In the genomic region with DNA sequence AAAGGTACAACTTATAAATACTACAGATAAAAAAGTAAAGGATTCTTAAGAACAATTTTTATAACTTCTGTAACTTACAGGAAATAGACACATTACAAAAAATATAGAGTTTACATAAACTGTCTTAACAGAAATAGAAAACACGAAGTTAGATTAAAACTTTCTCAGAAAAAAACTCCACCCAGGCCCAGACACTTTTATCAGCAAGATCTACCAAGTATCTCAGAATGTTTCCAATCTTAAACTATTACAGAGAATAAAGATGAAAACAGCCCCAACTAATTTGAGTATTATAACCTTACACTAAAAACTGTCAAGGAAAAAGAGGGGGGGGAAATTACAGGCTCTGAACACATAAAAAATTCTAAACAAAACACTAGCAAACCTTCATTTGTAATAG, we compare ENCODE assay signal across 20 cellular contexts. TPM values are rescaled to one million over a fixed set of nuclear protein-coding genes. Genes with fewer than 3 reads are reported as not detected.
DNase-seq lines count a peak whose midpoint lies in the region; ATAC-seq, FAIRE-seq and TF ChIP-seq lines count a peak whose summit lies in the region.
"Had no signal": no experiment of that assay in that cellular context is flagged by ENCODE, and none has a peak within 500 bp of the region (broad histone marks: within the 10 kb centered on the region; RNA-seq: fewer than 3 reads in every experiment).

No MANE protein-coding gene starts in this region.

- no peak for ATAC-seq in activated T-cell treated with anti-CD3 and anti-CD28 coated beads, Interleukin-2, amount 50 U/mL, for 72 hours (replicated peaks in 1 of 2)
- no peak; the same call in 2 of the 3 replicates for ATAC-seq in GM12878
- no peak for ATAC-seq in pancreas
- no peak for ATAC-seq in aorta (ENCODE audit: low FRiP score)
- ATAC-seq: GM23338, Right ventricle myocardium inferior had no signal

- TF ChIP-seq POLR2A in GM12878 (IDR thresholded peaks at IDR 0.05; ENCODE audit: low read depth, low read length) = no peak

- H2AFZ ChIP-seq in OCI-LY7 (ENCODE audit: low read length) = no peak overlapping the region
- H2AFZ ChIP-seq in GM12878 (ENCODE audit: control insufficient read depth, low read depth, low read length) = no peak overlapping the region
- H2AFZ ChIP-seq: GM23338 had no signal

- no peak for DNase-seq in activated T-cell treated with anti-CD3 and anti-CD28 coated beads, Interleukin-2, amount 50 U/mL, for 72 hours
- no peak for DNase-seq in activated T-cell treated with anti-CD3 and anti-CD28 coated beads for 4 hours
- no peak for DNase-seq in OCI-LY7 (ENCODE audit: low spot score)
- no peak for DNase-seq in GM12878 (ENCODE audit: low read depth, low spot score)
- no peak for DNase-seq in pancreas
- no peak for DNase-seq in NCI-H526 (lab: John Stamatoyannopoulos, UW)
- DNase-seq in NCI-H1694 treated with DMSO at 0.1 percent for 48 hours (lab: John Stamatoyannopoulos, UW) = no peak
- DNase-seq in aorta = no peak
- DNase-seq: Caco-2, esophagus squamous epithelium, head of caudate nucleus, Kasumi-1, mesenchymal stem cell, NCI-H1417 had no signal

- H3K4me1 Mint-ChIP-seq in activated T-cell treated with anti-CD3 and anti-CD28 coated beads, Interleukin-2, amount 50 U/mL, for 72 hours (ENCODE audit: low read depth) = peaks cover 47% of the 10 kb centered on the region
- H3K4me1 Mint-ChIP-seq: GM23338 had no signal

- no peak overlapping the region for H3K9ac ChIP-seq in GM12878 (ENCODE audit: control insufficient read depth, insufficient read depth, low read length)

- no peaks in the 10 kb centered on the region for H3K9me2 ChIP-seq in OCI-LY7 (ENCODE audit: insufficient read depth, low read length)

- H3K36me3 ChIP-seq in OCI-LY7 (ENCODE audit: insufficient read depth, low read length) (peaks cover 100% of the 10 kb centered on the region), GM12878 (ENCODE audit: control insufficient read depth in 2 of 2, insufficient read depth in 2 of 2, low read length in 1 of 2) (peaks cover 0 to 47% of the 10 kb centered on the region in 2 experiments; a peak in 2 of 4 replicates), pancreas (peaks cover 0 to 19% (median 0%) of the 10 kb centered on the region in 3 donors), aorta (ENCODE audit: control insufficient read depth in 1 of 2, insufficient read depth in 2 of 2, low read length in 1 of 2) (peaks cover 0 to 2% of the 10 kb centered on the region in 2 donors)

- TF ChIP-seq RAD21 in GM12878 (IDR thresholded peaks at IDR 0.05; ENCODE audit: insufficient read depth, low read depth, low read length) = no peak

- H3K79me2 ChIP-seq in OCI-LY7 (ENCODE audit: insufficient read depth, low read depth, low read length) (peaks cover 88% of the 10 kb centered on the region), GM12878 (ENCODE audit: control insufficient read depth, insufficient read depth, low read length) (peaks cover 75% of the 10 kb centered on the region)

- H3K36me3 Mint-ChIP-seq in activated T-cell treated with anti-CD3 and anti-CD28 coated beads, Interleukin-2, amount 50 U/mL, for 72 hours (ENCODE audit: insufficient read depth in 2 of 2) = peaks cover 14 to 20% of the 10 kb centered on the region in 2 donors

- H3K27me3 Mint-ChIP-seq in activated T-cell treated with anti-CD3 and anti-CD28 coated beads, Interleukin-2, amount 50 U/mL, for 72 hours (ENCODE audit: low read depth) = no peaks in the 10 kb centered on the region
- H3K27me3 Mint-ChIP-seq: brain had no signal

- H4K20me1 ChIP-seq in OCI-LY7 (ENCODE audit: insufficient read depth, low read length) = peaks cover 9% of the 10 kb centered on the region
- H4K20me1 ChIP-seq in GM12878 (ENCODE audit: control insufficient read depth, insufficient read depth) = no peaks in the 10 kb centered on the region

- H3K4me1 ChIP-seq in OCI-LY7 (ENCODE audit: insufficient read depth, low read length, poor library complexity, severe bottlenecking) = peaks cover 7% of the 10 kb centered on the region
- H3K4me1 ChIP-seq in GM12878 (ENCODE audit: control insufficient read depth, insufficient read depth, low read length) = no peaks in the 10 kb centered on the region
- peaks cover 16 to 28% (median 22%) of the 10 kb centered on the region in 3 donors for H3K4me1 ChIP-seq in pancreas
- H3K4me1 ChIP-seq in aorta (ENCODE audit: control insufficient read depth in 1 of 2, insufficient read depth in 2 of 2, low read length in 2 of 2) = no peaks in the 10 kb centered on the region

- H3K9me3 ChIP-seq in OCI-LY7 (ENCODE audit: low read length) (peaks cover 30% of the 10 kb centered on the region), GM12878 (replicated peaks; ENCODE audit: control insufficient read depth, insufficient read depth, low read length) (peaks cover 17% of the 10 kb centered on the region), pancreas (no peaks in the 10 kb centered on the region), aorta (ENCODE audit: control insufficient read depth, low read length) (no peaks in the 10 kb centered on the region)
- H3K9me3 ChIP-seq: Caco-2, esophagus squamous epithelium had no signal

- BruUV-seq in OCI-LY7 (replicated peaks; lab: Mats Ljungman, UMichigan) (no TSS peak), GM12878 (replicated peaks; lab: Mats Ljungman, UMichigan) (no TSS peak)

- 92% methylated on average over 1 of the region's 1 CpG for WGBS in GM12878 (ENCODE audit: insufficient coverage, insufficient replicate concordance, low lambda C conversion rate, missing lambda C conversion rate)
- 33 to 44% methylated on average over 1 of the region's 1 CpG for WGBS in pancreas, 2 donors
- WGBS in aorta, 2 donors = 17% methylated on average over 1 of the region's 1 CpG

- H3K27me3 ChIP-seq in GM12878 (replicated peaks in 1 of 2; ENCODE audit: control insufficient read depth in 2 of 2, insufficient read depth in 2 of 2, low read length in 1 of 2) (no peaks in the 10 kb centered on the region), pancreas (no peaks in the 10 kb centered on the region), aorta (ENCODE audit: control insufficient read depth in 1 of 2, insufficient read depth in 2 of 2, low read length in 1 of 2) (no peaks in the 10 kb centered on the region)
- H3K27me3 ChIP-seq: esophagus squamous epithelium, right atrium auricular region had no signal

- in situ Hi-C loops in GM12878 (cut with MboI) = no loop called here

- intact Hi-C loops in OCI-LY7 (cut with micrococcal nuclease; ENCODE audit: unreplicated experiment) = no loop called here
- intact Hi-C loops in GM12878 (cut with micrococcal nuclease; ENCODE audit: unreplicated experiment) = no loop called here
- intact Hi-C loops in pancreas (cut with DNase I) = no loop called here
- intact Hi-C loops in aorta (cut with DNase I) = no loop called here

- H3K27ac ChIP-seq in OCI-LY7 (ENCODE audit: low read depth, low read length, poor library complexity, severe bottlenecking) (no peak overlapping the region), GM12878 (ENCODE audit: control insufficient read depth, insufficient read depth) (no peak overlapping the region), pancreas (no peak overlapping the region), aorta (ENCODE audit: low read depth in 1 of 2, low read length in 2 of 2) (no peak overlapping the region)
- H3K27ac ChIP-seq: esophagus squamous epithelium, right atrium auricular region had no signal

- TF ChIP-seq CTCF in OCI-LY7 (conservative IDR thresholded peaks at IDR 0.05; ENCODE audit: low read length) = no peak
- TF ChIP-seq CTCF in GM12878 (IDR thresholded peaks at IDR 0.05 in 2 of 3, conservative IDR thresholded peaks at IDR 0.05 in 1 of 3; ENCODE audit: control insufficient read depth in 2 of 3, extremely low read depth in 1 of 3, insufficient read depth in 1 of 3, low read depth in 3 of 3, low read length in 3 of 3) = no peak
- no peak for TF ChIP-seq CTCF in pancreas (IDR thresholded peaks at IDR 0.05)

- no peak for TF ChIP-seq EP300 in GM12878 (IDR thresholded peaks at IDR 0.05; ENCODE audit: borderline replicate concordance in 1 of 2, control insufficient read depth in 1 of 2, low read depth in 2 of 2, low read length in 2 of 2)

- POLR2A ChIA-PET in OCI-LY7 (lab: Charles Lee) = interaction anchor here (0.9 kb wide), 2 partner anchors 9 kb away, joined by 4 read pairs; a partner anchor contains a TSS
- POLR2A ChIA-PET in GM12878 (lab: Charles Lee) = interaction anchor here (0.8 kb wide), 1 partner anchor 9 kb away, joined by 3 read pairs; a partner anchor contains a TSS

- FAIRE-seq in GM12878 (lab: Jason Lieb, UNC) (no peak), pancreas (lab: Jason Lieb, UNC) (peak; percentile 59)
- FAIRE-seq: GM12891, keratinocyte had no signal

- H3K4me2 ChIP-seq in OCI-LY7 (ENCODE audit: low read length) = 0 out of 2 replicates have a peak overlapping the region, but pooled peaks have one; percentile 4
- no peak overlapping the region for H3K4me2 ChIP-seq in GM12878 (ENCODE audit: control insufficient read depth, insufficient read depth)
- H3K4me2 ChIP-seq: GM23338 had no signal

- peak overlapping the region; percentile 74 for H3K27ac Mint-ChIP-seq in activated T-cell treated with anti-CD3 and anti-CD28 coated beads, Interleukin-2, amount 50 U/mL, for 72 hours
- H3K27ac Mint-ChIP-seq: brain, GM23338 had no signal

- H3K4me3 ChIP-seq in OCI-LY7 (ENCODE audit: low read depth, low read length, poor library complexity, severe bottlenecking) = no peak overlapping the region
- peak overlapping the region; percentile 33; the same call in 1 of the 2 replicates for H3K4me3 ChIP-seq in GM12878
- no peak overlapping the region for H3K4me3 ChIP-seq in pancreas
- H3K4me3 ChIP-seq in aorta (ENCODE audit: low read length in 2 of 2) = no peak overlapping the region
- H3K4me3 ChIP-seq: esophagus squamous epithelium, GM23338, right atrium auricular region had no signal

- CTCF ChIA-PET in OCI-LY7 (lab: Charles Lee; ENCODE audit: unreplicated experiment) (no interaction called here), GM12878 (lab: Yijun Ruan, JAX) (interaction anchor here (1.0 to 2.4 kb wide), 4 partner anchors 19 to 239 kb away, joined by 3 to 8 read pairs (median 4); no protein-coding TSS in a partner anchor)

- H3K4me3 Mint-ChIP-seq in activated T-cell treated with anti-CD3 and anti-CD28 coated beads, Interleukin-2, amount 50 U/mL, for 72 hours = peak overlapping the region; percentile 51 to 64
- H3K4me3 Mint-ChIP-seq: GM23338 had no signal

- SMC1A ChIA-PET in GM12878 (lab: Charles Lee; ENCODE audit: uncharacterized antibody, unreplicated experiment) = interaction anchor here (1.1 to 1.5 kb wide), 2 partner anchors 25 to 68 kb away, joined by 3 read pairs; no protein-coding TSS in a partner anchor

- peaks cover 0 to 1% of the 10 kb centered on the region in 2 donors for H3K9me3 Mint-ChIP-seq in activated T-cell treated with anti-CD3 and anti-CD28 coated beads, Interleukin-2, amount 50 U/mL, for 72 hours
- H3K9me3 Mint-ChIP-seq: GM23338 had no signal

- RAD21 ChIA-PET in GM12878 (lab: Charles Lee; ENCODE audit: unreplicated experiment) = interaction anchor here (1.2 kb wide), 1 partner anchor 8 kb away, joined by 6 read pairs; a partner anchor contains a TSS

RNA-seq across cellular contexts. Expression of a gene that starts 8.2 kb away (rescaled TPM):
- 10 to 100 TPM; 87.7 to 98.7 TPM for total RNA-seq in activated T-cell treated with anti-CD3 and anti-CD28 coated beads, Interleukin-2, amount 50 U/mL, for 72 hours
- total RNA-seq in OCI-LY7 (2014; rRNA removed; shearing (Covaris generic)) = 31.1 and 45.8 TPM in 2 replicates
- total RNA-seq in OCI-LY7 (2022) (66.8 and 75.9 TPM in 2 replicates), GM12878 (2014; rRNA removed) (27.1 and 29.7 TPM in 2 replicates), GM12878 (2014; rRNA removed; fragmentation: Illumina TruSeq; extraction: Trizol) (23.5 and 28.6 TPM in 2 replicates), GM12878 (2021) (35.1 and 40.1 TPM in 2 replicates), pancreas (10 to 100 TPM in 5 of 6 donors, 1 to 10 TPM in 1; 8.6 to 32.6 (median 18.2) TPM), aorta (10 to 100 TPM; 71.7 to 95.3 TPM)
- total RNA-seq in GM12878 (2013; cell fraction: nucleolus; rRNA removed) = 316 TPM in 2 replicates
- polyA plus RNA-seq in GM12878 (2011; ENCODE audit: low read depth) = 17.8 TPM
- polyA plus RNA-seq in GM12878 (2011; rRNA removed) (88.7 and 146 TPM in 2 replicates), GM12878 (2014; fragmentation: Illumina TruSeq; extraction: Trizol) (67.8 and 76.1 TPM in 2 replicates), GM12878 (2014; fragmentation: Nextera tagmentation; extraction: Ambion mirVana) (10 to 100 TPM; 11.2 to 14.6 TPM), GM12878 (2014; rRNA removed) (38.3 and 40.9 TPM in 2 replicates), GM12878 (2016; fragmentation: Nextera tagmentation; extraction: Ambion mirVana) (10 to 100 TPM; 23.5 to 24.8 TPM), pancreas (10 to 100 TPM; 19.1 to 20.3 TPM), aorta (10 to 100 TPM in 1 of 2 donors, 1 to 10 TPM in 1; 8.0 to 27.0 TPM)
- 24.7 and 27.1 TPM in 2 replicates for polyA plus RNA-seq in GM12878 (2011; cell fraction: cytosol; rRNA removed)
- 189 and 236 TPM in 2 replicates for polyA plus RNA-seq in GM12878 (2011; cell fraction: nucleus; rRNA removed)
- 25.4 and 33.2 TPM in 2 replicates for polyA plus RNA-seq in GM12878 (2012)
- 39.5 and 41.9 TPM in 2 replicates for polyA minus RNA-seq in GM12878 (2011; rRNA and poly(A)+ RNA removed)
- polyA minus RNA-seq in GM12878 (2011; cell fraction: cytosol; rRNA and poly(A)+ RNA removed) = 13.4 and 16.2 TPM in 2 replicates
- 69.5 and 115 TPM in 2 replicates for polyA minus RNA-seq in GM12878 (2011; cell fraction: nucleus; rRNA and poly(A)+ RNA removed)

RNA-seq across cellular contexts. Expression of a gene that starts 8.6 kb away (rescaled TPM):
- total RNA-seq in activated T-cell treated with anti-CD3 and anti-CD28 coated beads, Interleukin-2, amount 50 U/mL, for 72 hours = 10 to 100 TPM; 13.8 to 15.1 TPM
- total RNA-seq in OCI-LY7 (2014; rRNA removed; shearing (Covaris generic)) = 3.6 and 8.2 TPM in 2 replicates
- 9.3 and 10.2 TPM in 2 replicates for total RNA-seq in OCI-LY7 (2022)
- total RNA-seq in GM12878 (2013; cell fraction: nucleolus; rRNA removed) = 19.8 and 21.9 TPM in 2 replicates
- total RNA-seq in GM12878 (2014; rRNA removed) = 5.1 and 6.6 TPM in 2 replicates
- 6.9 and 7.9 TPM in 2 replicates for total RNA-seq in GM12878 (2014; rRNA removed; fragmentation: Illumina TruSeq; extraction: Trizol)
- 4.6 and 5.1 TPM in 2 replicates for total RNA-seq in GM12878 (2021)
- 1.1 TPM for polyA plus RNA-seq in GM12878 (2011; ENCODE audit: low read depth)
- polyA plus RNA-seq in GM12878 (2011; rRNA removed) = 4.8 and 9.8 TPM in 2 replicates
- polyA plus RNA-seq in GM12878 (2011; cell fraction: cytosol; rRNA removed) = 1.2 and 1.4 TPM in 2 replicates
- polyA plus RNA-seq in GM12878 (2011; cell fraction: nucleus; rRNA removed) = 2.3 and 3.2 TPM in 2 replicates
- polyA plus RNA-seq in GM12878 (2012) = 3.7 and 4.7 TPM in 2 replicates
- 6.7 and 10.6 TPM in 2 replicates for polyA plus RNA-seq in GM12878 (2014; fragmentation: Illumina TruSeq; extraction: Trizol)
- 10 to 100 TPM; 13.4 to 18.0 TPM for polyA plus RNA-seq in GM12878 (2014; fragmentation: Nextera tagmentation; extraction: Ambion mirVana)
- 3.9 and 4.1 TPM in 2 replicates for polyA plus RNA-seq in GM12878 (2014; rRNA removed)
- polyA plus RNA-seq in GM12878 (2016; fragmentation: Nextera tagmentation; extraction: Ambion mirVana) = 10 to 100 TPM; 11.5 to 11.8 TPM
- polyA minus RNA-seq in GM12878 (2011; rRNA and poly(A)+ RNA removed) = 2.7 and 3.9 TPM in 2 replicates
- polyA minus RNA-seq in GM12878 (2011; cell fraction: cytosol; rRNA and poly(A)+ RNA removed) = 1.5 and 2.2 TPM in 2 replicates
- polyA minus RNA-seq in GM12878 (2011; cell fraction: nucleus; rRNA and poly(A)+ RNA removed) = 6.2 and 6.5 TPM in 2 replicates
- 1 to 10 TPM; 1.2 to 4.3 (median 2.3) TPM for total RNA-seq in pancreas
- 1 to 10 TPM; 1.1 to 3.1 TPM for polyA plus RNA-seq in pancreas
- total RNA-seq in aorta = 1 to 10 TPM; 4.3 to 6.0 TPM
- 1 to 10 TPM in 1 of 2 donors, under 1 TPM in 1; 1.00 to 1.5 TPM for polyA plus RNA-seq in aorta

RNA-seq across cellular contexts. Expression of a gene that starts 30.4 kb away (rescaled TPM):
- total RNA-seq in activated T-cell treated with anti-CD3 and anti-CD28 coated beads, Interleukin-2, amount 50 U/mL, for 72 hours = 10 to 100 TPM; 15.0 to 18.5 TPM
- 38.3 and 44.1 TPM in 2 replicates for total RNA-seq in OCI-LY7 (2014; rRNA removed; shearing (Covaris generic))
- total RNA-seq in OCI-LY7 (2022) (40.4 and 47.5 TPM in 2 replicates), GM12878 (2014; rRNA removed) (36.7 and 51.0 TPM in 2 replicates), GM12878 (2014; rRNA removed; fragmentation: Illumina TruSeq; extraction: Trizol) (38.4 and 41.4 TPM in 2 replicates), GM12878 (2021) (44.8 and 49.1 TPM in 2 replicates), pancreas (10 to 100 TPM in 2 of 6 donors, 1 to 10 TPM in 4; 5.8 to 14.8 (median 7.9) TPM), aorta (10 to 100 TPM; 17.6 to 22.8 TPM)
- total RNA-seq in GM12878 (2013; cell fraction: nucleolus; rRNA removed) = 33.5 and 40.3 TPM in 2 replicates
- polyA plus RNA-seq in GM12878 (2011; ENCODE audit: low read depth) = 17.6 TPM
- polyA plus RNA-seq in GM12878 (2011; rRNA removed) (40.3 and 51.2 TPM in 2 replicates), GM12878 (2014; fragmentation: Illumina TruSeq; extraction: Trizol) (26.4 and 26.7 TPM in 2 replicates), GM12878 (2014; fragmentation: Nextera tagmentation; extraction: Ambion mirVana) (10 to 100 TPM; 32.2 to 54.9 TPM), GM12878 (2014; rRNA removed) (37.6 and 41.3 TPM in 2 replicates), GM12878 (2016; fragmentation: Nextera tagmentation; extraction: Ambion mirVana) (10 to 100 TPM; 45.7 to 51.6 TPM), pancreas (1 to 10 TPM; 3.8 to 9.3 TPM), aorta (10 to 100 TPM; 13.6 to 13.9 TPM)
- polyA plus RNA-seq in GM12878 (2011; cell fraction: cytosol; rRNA removed) = 20.4 and 22.1 TPM in 2 replicates
- 12.5 and 16.4 TPM in 2 replicates for polyA plus RNA-seq in GM12878 (2011; cell fraction: nucleus; rRNA removed)
- polyA plus RNA-seq in GM12878 (2012) = 16.5 and 21.0 TPM in 2 replicates
- polyA minus RNA-seq in GM12878 (2011; rRNA and poly(A)+ RNA removed) = 57.9 and 62.6 TPM in 2 replicates
- 22.2 TPM in 2 replicates for polyA minus RNA-seq in GM12878 (2011; cell fraction: cytosol; rRNA and poly(A)+ RNA removed)
- polyA minus RNA-seq in GM12878 (2011; cell fraction: nucleus; rRNA and poly(A)+ RNA removed) = 8.2 and 15.1 TPM in 2 replicates
